In the genomic region with DNA sequence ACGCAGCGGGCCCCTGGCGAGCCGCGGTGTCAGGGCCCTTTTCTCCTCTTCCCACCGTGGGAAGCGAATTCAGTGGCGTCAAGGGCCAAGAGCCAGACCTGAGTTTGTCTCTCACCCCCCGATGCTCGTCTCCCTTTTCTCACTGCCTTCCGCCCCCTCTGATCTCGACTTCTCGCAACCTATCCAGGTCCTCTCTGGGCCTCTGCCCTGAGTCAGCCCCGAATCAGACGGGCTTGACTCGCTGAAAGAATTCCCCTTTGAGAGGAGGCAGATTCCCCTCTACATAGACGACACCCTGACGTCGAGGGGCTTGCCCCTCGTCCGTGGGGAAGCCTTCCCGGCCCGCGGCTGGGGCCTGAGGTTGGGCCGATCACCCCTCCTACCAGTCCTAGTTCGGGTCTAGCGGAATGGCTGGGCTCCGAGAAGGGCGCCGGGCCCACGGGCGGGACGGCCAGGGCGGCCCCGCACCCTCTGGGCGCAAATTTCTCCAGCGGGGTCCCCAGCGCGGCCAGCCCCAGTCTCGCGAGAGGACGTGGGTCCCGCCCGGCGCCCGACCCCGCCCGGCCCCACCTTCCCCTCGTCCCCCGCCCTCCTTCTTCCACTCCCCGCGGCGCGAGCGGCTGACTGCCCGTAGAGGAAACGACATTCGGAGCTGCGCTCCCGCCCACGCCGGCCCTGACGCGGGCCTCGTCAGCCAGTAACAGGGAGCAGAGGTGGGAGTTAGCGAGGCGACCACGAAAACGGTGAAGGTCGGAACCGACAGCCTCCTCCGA, we compare ENCODE assay signal across 8 cellular contexts. TPM values are rescaled to one million over a fixed set of nuclear protein-coding genes. Genes with fewer than 3 reads are reported as not detected.
DNase-seq lines count a peak whose midpoint lies in the region; ATAC-seq, FAIRE-seq and TF ChIP-seq lines count a peak whose summit lies in the region.

Gene GGNBP2, plus strand, starts transcription at position 600 of the 773 bp plus-strand sequence. CDS start 806 bp downstream, outside the sequence.

- H3K56ac ChIP-seq in H1 (replicated peaks; ENCODE audit: insufficient read length, low read depth, low read length) (peak within 1 kb of the TSS; percentile 52), mesendoderm (ENCODE audit: low read length) (peak within 1 kb of the TSS; percentile 98)

- peaks cover 0 to 5% of the 10 kb centered on the region in 2 experiments for H4K20me1 ChIP-seq in H1 (replicated peaks in 1 of 2; ENCODE audit: control insufficient read depth in 1 of 2, insufficient read depth in 2 of 2, low read length in 2 of 2)

- H3K27me3 Mint-ChIP-seq in activated CD8-positive, alpha-beta memory T cell treated with anti-CD3 and anti-CD28 coated beads, Interleukin-2, amount 10 ng/mL, durations not matched to agents 7 days and 5 days: no peaks in the 10 kb centered on the region

- peak within 1 kb of the TSS; percentile 100 for H3K4me3 Mint-ChIP-seq in activated CD8-positive, alpha-beta memory T cell treated with anti-CD3 and anti-CD28 coated beads, Interleukin-2, amount 10 ng/mL, durations not matched to agents 7 days and 5 days

- ATAC-seq in GM21390 (IDR thresholded peaks at IDR 0.05; ENCODE audit: unreplicated experiment): peak; percentile 53
- peak; percentile 71 for ATAC-seq in activated CD8-positive, alpha-beta memory T cell treated with anti-CD3 and anti-CD28 coated beads, Interleukin-2, amount 10 ng/mL, durations not matched to agents 7 days and 5 days

- peaks cover 12% of the 10 kb centered on the region for H3K23me2 ChIP-seq in H1 (ENCODE audit: low read depth, low read length)

- FAIRE-seq in H1 (lab: Jason Lieb, UNC): no peak

- DNase-seq in COLO829 (ENCODE audit: low spot score) (peak; percentile 86), NT2/D1 (ENCODE audit: low read depth, low spot score) (no peak), H1 (ENCODE audit: low read depth in 1 of 2, low spot score in 2 of 2) (peak; percentile 46 to 95), mesendoderm (peak; percentile 96)
- DNase-seq in activated CD8-positive, alpha-beta memory T cell treated with anti-CD3 and anti-CD28 coated beads, Interleukin-2, amount 10 ng/mL, durations not matched to agents 7 days and 5 days: peak; percentile 96
- peak; percentile 86 for DNase-seq in stimulated activated CD8-positive, alpha-beta memory T cell treated with anti-CD3 and anti-CD28 coated beads, Interleukin-12 subunit alpha, Interleukin-12 subunit beta, amount 100 ng/mL, for 24 hours (ENCODE audit: extremely low read depth)

- no peaks in the 10 kb centered on the region for H3K36me3 ChIP-seq in HUES6 (ENCODE audit: control insufficient read depth, insufficient read depth, low read length)
- peaks cover 18% of the 10 kb centered on the region for H3K36me3 ChIP-seq in NT2/D1 (ENCODE audit: insufficient read depth, insufficient read length, low read length)
- H3K36me3 ChIP-seq in H1 (ENCODE audit: control insufficient read depth in 2 of 4, insufficient read depth in 4 of 4, low read length in 3 of 4): no peaks in the 10 kb centered on the region
- no peaks in the 10 kb centered on the region for H3K36me3 ChIP-seq in mesendoderm (ENCODE audit: control insufficient read depth, insufficient read depth, low read length)

- TF ChIP-seq CTCF in H1 (IDR thresholded peaks at IDR 0.05; ENCODE audit: control extremely low read depth in 1 of 3, insufficient read depth in 1 of 3, low read depth in 1 of 3, low read length in 3 of 3): no peak

- H3K9me3 Mint-ChIP-seq in activated CD8-positive, alpha-beta memory T cell treated with anti-CD3 and anti-CD28 coated beads, Interleukin-2, amount 10 ng/mL, durations not matched to agents 7 days and 5 days (ENCODE audit: low read depth): no peaks in the 10 kb centered on the region

- peak within 1 kb of the TSS; percentile 92 for H2AFZ ChIP-seq in H1 (ENCODE audit: low read length)

- peak within 1 kb of the TSS; percentile 61; the same call in 1 of the 2 replicates for H2BK15ac ChIP-seq in H1 (ENCODE audit: low read length)
- no peak within 1 kb of the TSS for H2BK15ac ChIP-seq in mesendoderm (replicated peaks; ENCODE audit: low read depth)

- peak in 1 of 2 experiments; percentile 26; a peak in 2 of 3 replicates for TF ChIP-seq POLR2A in H1 (IDR thresholded peaks at IDR 0.05; ENCODE audit: control extremely low read depth in 1 of 2, low read depth in 2 of 2, low read length in 2 of 2)

- peaks cover 30% of the 10 kb centered on the region for H3K36me3 Mint-ChIP-seq in activated CD8-positive, alpha-beta memory T cell treated with anti-CD3 and anti-CD28 coated beads, Interleukin-2, amount 10 ng/mL, durations not matched to agents 7 days and 5 days

- H2BK120ac ChIP-seq in H1 (replicated peaks; ENCODE audit: low read depth, low read length): no peak within 1 kb of the TSS
- peak within 1 kb of the TSS; percentile 21 for H2BK120ac ChIP-seq in mesendoderm (ENCODE audit: low read depth, low read length)

- H3K18ac ChIP-seq in H1 (ENCODE audit: extremely low read depth, low read length) (peak within 1 kb of the TSS; percentile 90), mesendoderm (ENCODE audit: low read length) (peak within 1 kb of the TSS; percentile 95)

- H3K4me1 ChIP-seq in HUES6 (ENCODE audit: control insufficient read depth, insufficient read depth, low read length) (peaks cover 12% of the 10 kb centered on the region; the same call in 1 of the 2 replicates), NT2/D1 (ENCODE audit: insufficient read depth, insufficient read length) (no peaks in the 10 kb centered on the region), H1 (replicated peaks in 1 of 4; ENCODE audit: control insufficient read depth in 3 of 4, insufficient read depth in 4 of 4, low read length in 3 of 4) (peaks cover 0 to 5% (median 1%) of the 10 kb centered on the region in 4 experiments; a peak in 2 of 7 replicates), mesendoderm (ENCODE audit: control insufficient read depth, low read depth, low read length) (peaks cover 2% of the 10 kb centered on the region)

- peaks cover 6 to 42% of the 10 kb centered on the region in 2 experiments; a peak in 3 of 4 replicates for H3K79me2 ChIP-seq in H1 (ENCODE audit: control insufficient read depth in 1 of 2, insufficient read depth in 2 of 2, low read length in 2 of 2)
- H3K79me2 ChIP-seq in mesendoderm (ENCODE audit: control insufficient read depth, insufficient read depth, low read length): peaks cover 27% of the 10 kb centered on the region

- H2BK12ac ChIP-seq in H1 (ENCODE audit: low read depth, low read length): 0 out of 2 replicates have a peak within 1 kb of the TSS, but pooled peaks have one; percentile 75

- 0 out of 2 replicates have a peak within 1 kb of the TSS, but pooled peaks have one; percentile 68 for H2AK5ac ChIP-seq in H1 (ENCODE audit: low read depth, low read length)
- no peak within 1 kb of the TSS for H2AK5ac ChIP-seq in mesendoderm (ENCODE audit: low read length)

- H3K27ac ChIP-seq in HUES6 (ENCODE audit: low read depth, low read length) (peak within 1 kb of the TSS; percentile 93), H1 (ENCODE audit: low read depth, low read length) (peak within 1 kb of the TSS; percentile 94), mesendoderm (ENCODE audit: low read depth, low read length) (peak within 1 kb of the TSS; percentile 98)

- peak within 1 kb of the TSS; percentile 93 to 94 for H3K4me2 ChIP-seq in H1 (ENCODE audit: insufficient read depth in 1 of 2, low read depth in 2 of 2, low read length in 2 of 2)
- H3K4me2 ChIP-seq in mesendoderm (ENCODE audit: low read length): peak within 1 kb of the TSS; percentile 99

- H3K9me3 ChIP-seq in HUES6 (ENCODE audit: control insufficient read depth, insufficient read depth, low read depth, low read length): no peaks in the 10 kb centered on the region
- no peaks in the 10 kb centered on the region for H3K9me3 ChIP-seq in NT2/D1 (ENCODE audit: insufficient read depth, low read length)
- no peaks in the 10 kb centered on the region for H3K9me3 ChIP-seq in H1 (ENCODE audit: insufficient read depth in 2 of 2, low read depth in 1 of 2, low read length in 1 of 2)

- peak within 1 kb of the TSS; percentile 98 for H4K5ac ChIP-seq in H1 (ENCODE audit: insufficient read length, low read depth, low read length)
- no peak within 1 kb of the TSS for H4K5ac ChIP-seq in mesendoderm (ENCODE audit: low read length)

- H3K9ac ChIP-seq in HUES6 (ENCODE audit: low read length) (peak within 1 kb of the TSS; percentile 97), NT2/D1 (ENCODE audit: insufficient read length, low read depth) (peak within 1 kb of the TSS; percentile 92), H1 (replicated peaks in 1 of 4; ENCODE audit: extremely low read depth in 1 of 4, low read depth in 3 of 4, low read length in 3 of 4) (peak within 1 kb of the TSS; percentile 84 to 92 (median 89)), mesendoderm (ENCODE audit: low read length) (peak within 1 kb of the TSS; percentile 100)

- WGBS in H1 (ENCODE audit: extremely low coverage in 1 of 2, insufficient coverage in 1 of 2, insufficient read length in 1 of 2, insufficient replicate concordance in 2 of 2, low coverage in 1 of 2, low lambda C conversion rate in 2 of 2, missing lambda C conversion rate in 1 of 2), 2 experiments: 2% methylated on average over 28 of the region's 72 CpGs; no CpG with 5 or more reads in 1 of the 2 experiments
- no CpG with 5 or more reads among the region's 72 CpGs for WGBS in mesendoderm (ENCODE audit: extremely low coverage, insufficient coverage, low lambda C conversion rate)

- H3K23ac ChIP-seq in H1 (ENCODE audit: insufficient read length) (no peak within 1 kb of the TSS), mesendoderm (ENCODE audit: low read length) (peak within 1 kb of the TSS; percentile 94)

- TF ChIP-seq EP300 in H1 (IDR thresholded peaks at IDR 0.05; ENCODE audit: borderline replicate concordance in 1 of 2, low read depth in 2 of 2, low read length in 2 of 2): no peak

- no peak within 1 kb of the TSS for H2BK20ac ChIP-seq in H1 (ENCODE audit: low read length)

- CTCF ChIA-PET in activated CD8-positive, alpha-beta memory T cell treated with anti-CD3 and anti-CD28 coated beads, Interleukin-2, amount 10 ng/mL, durations not matched to agents 7 days and 5 days (lab: Charles Lee): interaction anchor here (0.9 to 3.8 kb wide), 6 partner anchors 9 to 61 kb away, joined by 3 to 48 read pairs (median 6); partner anchors contain the start of genes MYO19 and PIGW
- CTCF ChIA-PET in H1 (lab: Charles Lee; ENCODE audit: partially characterized antibody): interaction anchor here (0.8 kb wide), 1 partner anchor 30 kb away, joined by 3 read pairs; no protein-coding TSS in a partner anchor

- H3K4me1 Mint-ChIP-seq in activated CD8-positive, alpha-beta memory T cell treated with anti-CD3 and anti-CD28 coated beads, Interleukin-2, amount 10 ng/mL, durations not matched to agents 7 days and 5 days: peaks cover 28% of the 10 kb centered on the region

- H3K27me3 ChIP-seq in HUES6 (ENCODE audit: control insufficient read depth, insufficient read depth, low read length) (no peaks in the 10 kb centered on the region), NT2/D1 (ENCODE audit: insufficient read depth, insufficient read length) (no peaks in the 10 kb centered on the region), H1 (replicated peaks in 1 of 4; ENCODE audit: control insufficient read depth in 3 of 4, extremely low read depth in 1 of 4, insufficient read depth in 3 of 4, low read length in 3 of 4) (no peaks in the 10 kb centered on the region), mesendoderm (ENCODE audit: insufficient read depth, low read length, poor library complexity) (no peaks in the 10 kb centered on the region)

- peak within 1 kb of the TSS; percentile 95 for H4K91ac ChIP-seq in H1 (replicated peaks; ENCODE audit: insufficient read length, low read length)

- H3K27ac Mint-ChIP-seq in activated CD8-positive, alpha-beta memory T cell treated with anti-CD3 and anti-CD28 coated beads, Interleukin-2, amount 10 ng/mL, durations not matched to agents 7 days and 5 days: peak within 1 kb of the TSS; percentile 96

- H3K4me3 ChIP-seq in HUES6 (ENCODE audit: low read depth, low read length) (peak within 1 kb of the TSS; percentile 96), NT2/D1 (ENCODE audit: insufficient read length, low read depth) (peak within 1 kb of the TSS; percentile 91), H1 (ENCODE audit: extremely low read depth in 1 of 4, insufficient read depth in 2 of 4, low read depth in 3 of 4, low read length in 4 of 4) (peak within 1 kb of the TSS; percentile 73 to 99 (median 93)), mesendoderm (ENCODE audit: low read length) (peak within 1 kb of the TSS; percentile 97)

- H3K4ac ChIP-seq in H1 (replicated peaks; ENCODE audit: insufficient read length, low read depth, low read length) (no peak within 1 kb of the TSS), mesendoderm (ENCODE audit: low read depth, low read length) (peak within 1 kb of the TSS; percentile 63)

- H2BK5ac ChIP-seq in H1 (ENCODE audit: low read depth, low read length) (peak within 1 kb of the TSS; percentile 92), mesendoderm (ENCODE audit: low read length) (peak within 1 kb of the TSS; percentile 88)

- H3K14ac ChIP-seq in H1 (ENCODE audit: insufficient read length): peak within 1 kb of the TSS; percentile 37

- TF ChIP-seq RAD21 in H1 (IDR thresholded peaks at IDR 0.05 in 1 of 2, conservative IDR thresholded peaks at IDR 0.05 in 1 of 2; ENCODE audit: low read depth in 2 of 2, low read length in 2 of 2): no peak

- POLR2A ChIA-PET in H1 (lab: Charles Lee; ENCODE audit: partially characterized antibody): interaction anchor here (0.9 to 4.1 kb wide), 7 partner anchors 9 to 67 kb away, joined by 3 to 101 read pairs (median 5); partner anchors contain the start of genes DHRS11, MYO19 and PIGW

- H3K79me1 ChIP-seq in H1 (ENCODE audit: low read depth, low read length) (peaks cover 6% of the 10 kb centered on the region), mesendoderm (ENCODE audit: low read length) (peaks cover 7% of the 10 kb centered on the region)

- H4K8ac ChIP-seq in H1 (ENCODE audit: extremely low read depth, insufficient read depth, low read length): peak within 1 kb of the TSS; percentile 94
- H4K8ac ChIP-seq in mesendoderm (ENCODE audit: low read depth, low read length): no peak within 1 kb of the TSS

RNA-seq across cellular contexts. Expression of gene GGNBP2, which starts in this region (rescaled TPM):
- 100 to 1,000 TPM in 1 of 2 experiments, 10 to 100 TPM in 1; 96.5 to 113 TPM for total RNA-seq in activated CD8-positive, alpha-beta memory T cell treated with anti-CD3 and anti-CD28 coated beads, Interleukin-2, amount 10 ng/mL, durations not matched to agents 7 days and 5 days
- total RNA-seq in H1 (2021; fragmentation: NEBNext Ultra II Directional; extraction: Animal tissue kit (Norgen Biotek cat#: 25700)): 35.1 and 35.8 TPM in 2 replicates
- polyA plus RNA-seq in H1 (2011; rRNA removed): 29.2 and 29.7 TPM in 2 replicates
- 39.6 TPM for polyA plus RNA-seq in H1 (2011; cell fraction: cytosol; rRNA removed)
- 39.0 TPM for polyA plus RNA-seq in H1 (2011; cell fraction: nucleus; rRNA removed)
- 30.6 to 40.3 TPM (median 34.1 TPM) in 4 replicates for polyA plus RNA-seq in H1 (2012, experiment 1 of 2)
- 3.3 TPM for polyA plus RNA-seq in H1 (2012, experiment 2 of 2)
- 35.1 TPM for polyA plus RNA-seq in H1 (2013, experiment 1 of 2)
- 34.0 TPM for polyA plus RNA-seq in H1 (2013, experiment 2 of 2)
- polyA minus RNA-seq in H1 (2011; rRNA and poly(A)+ RNA removed): 81.9 and 84.1 TPM in 2 replicates
- polyA minus RNA-seq in H1 (2011; cell fraction: cytosol; rRNA and poly(A)+ RNA removed): 16.6 TPM
- polyA minus RNA-seq in H1 (2011; cell fraction: nucleus; rRNA and poly(A)+ RNA removed): 43.9 TPM
- 38.9 TPM for polyA plus RNA-seq in mesendoderm (2013, experiment 1 of 2)
- polyA plus RNA-seq in mesendoderm (2013, experiment 2 of 2): 38.1 TPM
